ENCODE assay signal across 9 cellular contexts in the genomic region with DNA sequence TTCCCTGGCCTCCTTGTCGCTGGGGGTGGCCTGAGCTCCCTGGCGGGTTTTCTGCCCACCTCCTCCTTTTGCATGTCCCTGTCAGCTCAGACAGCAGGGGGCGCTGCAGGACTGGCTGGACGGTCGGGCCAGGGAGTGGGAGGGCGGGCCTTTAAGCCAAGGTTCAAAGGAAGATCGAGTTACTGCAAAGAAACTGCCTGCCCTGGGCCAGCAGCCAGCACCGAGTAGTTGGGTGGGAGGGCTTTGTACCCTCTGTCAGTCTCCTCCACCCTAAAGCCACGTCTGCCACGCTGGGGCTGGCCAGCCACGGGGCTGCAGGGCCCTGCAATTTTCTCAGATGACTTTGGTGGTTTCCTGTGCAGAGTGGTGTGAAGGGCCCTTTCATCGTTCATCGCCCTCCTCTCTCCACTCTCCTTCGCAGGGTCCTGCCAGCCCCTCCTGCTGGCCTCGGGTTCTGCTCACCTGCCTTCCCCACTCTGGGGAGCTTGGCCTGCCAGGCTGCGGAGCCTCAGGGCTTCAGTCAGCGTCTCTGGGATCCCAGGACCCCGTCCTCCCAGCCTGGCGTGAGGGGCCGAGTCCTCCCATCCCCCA. TPM values are rescaled to one million over a fixed set of nuclear protein-coding genes. Genes with fewer than 3 reads are reported as not detected.
DNase-seq lines count a peak whose midpoint lies in the region; ATAC-seq, FAIRE-seq and TF ChIP-seq lines count a peak whose summit lies in the region.
"Had no signal": no experiment of that assay in that cellular context is flagged by ENCODE, and none has a peak within 500 bp of the region (broad histone marks: within the 10 kb centered on the region; RNA-seq: fewer than 3 reads in every experiment).

No MANE protein-coding gene starts in this region.

- H3K36me3 Mint-ChIP-seq in Calu3 (ENCODE audit: insufficient read depth, unreplicated experiment), result peaks cover 5% of the 10 kb centered on the region

- peak; percentile 95 for DNase-seq in Calu3
- DNase-seq in NCI-H2227 treated with DMSO at 0.1 percent for 48 hours (lab: John Stamatoyannopoulos, UW), result peak; percentile 72
- DNase-seq in activated CD4-positive, CD25-positive, alpha-beta regulatory T cell treated with anti-CD3 and anti-CD28 coated beads, Interleukin-2, amount 50 U/mL, for 16 hours (ENCODE audit: low read depth, low spot score), result peak; percentile 79
- peak; percentile 82 for DNase-seq in central memory CD4-positive, alpha-beta T cell
- DNase-seq in kidney, result peak; percentile 95
- peak; percentile 93 for DNase-seq in stimulated activated CD4-positive, alpha-beta T cell treated with anti-CD3 and anti-CD28 coated beads, Interleukin-12 subunit alpha, Interleukin-12 subunit beta, amount 100 ng/mL, for 4 hours

- H3K4me3 Mint-ChIP-seq in Calu3 (ENCODE audit: low read depth, unreplicated experiment), result no peak overlapping the region
- H3K4me3 Mint-ChIP-seq: T-helper 1 cell treated with Interleukin-12 subunit alpha and Interleukin-12 subunit beta and Interleukin-4 antibody, amounts not matched to agents 30 μg/mL and 1 μg/mL, for 36 hours had no signal

- CTCF ChIA-PET in Calu3 (lab: Charles Lee), result interaction anchor here (0.6 to 3.3 kb wide), 15 partner anchors 11 to 153 kb away, joined by 3 to 37 read pairs (median 4); partner anchors contain the start of gene GPR142

- H3K27ac Mint-ChIP-seq in Calu3 (ENCODE audit: unreplicated experiment), result no peak overlapping the region
- H3K27ac Mint-ChIP-seq: T-helper 1 cell treated with Interleukin-12 subunit alpha and Interleukin-12 subunit beta and Interleukin-4 antibody, amounts not matched to agents 30 μg/mL and 1 μg/mL, for 36 hours had no signal

- ATAC-seq in HG02588 (IDR thresholded peaks at IDR 0.05; ENCODE audit: unreplicated experiment) (peak; percentile 63), HG03460 (IDR thresholded peaks at IDR 0.05; ENCODE audit: unreplicated experiment) (no peak)

- no peak overlapping the region for H3K27ac ChIP-seq in kidney (ENCODE audit: low read depth in 2 of 2, low read length in 2 of 2)

- FAIRE-seq in kidney (lab: Jason Lieb, UNC), result no peak

- H3K4me1 Mint-ChIP-seq in Calu3 (ENCODE audit: low read depth, unreplicated experiment), result peaks cover 18% of the 10 kb centered on the region

- no peak overlapping the region for H3K4me3 ChIP-seq in kidney (ENCODE audit: low read length in 2 of 2)

- peak overlapping the region in 1 of 2 donors; percentile 60 for H3K9ac ChIP-seq in kidney (ENCODE audit: low read length in 2 of 2)

- peaks cover 0 to 13% of the 10 kb centered on the region in 2 donors for H3K4me1 ChIP-seq in kidney (ENCODE audit: control insufficient read depth in 1 of 2, insufficient read depth in 1 of 2, low read depth in 1 of 2, low read length in 2 of 2)

- intact Hi-C loops in Calu3 (cut with micrococcal nuclease; ENCODE audit: unreplicated experiment) (loop anchor here (1.0 to 5.0 kb wide), 3 partner anchors 78 to 153 kb away; partner anchors contain the start of gene CD300LB), kidney (cut with DNase I) (loop anchor here (5.0 kb wide), 1 partner anchor 78 kb away; no protein-coding TSS in a partner anchor)

- H3K9me3 ChIP-seq in kidney (ENCODE audit: control insufficient read depth in 1 of 2, low read length in 2 of 2), result no peaks in the 10 kb centered on the region

- no peaks in the 10 kb centered on the region for H3K36me3 ChIP-seq in kidney (ENCODE audit: control insufficient read depth in 1 of 2, insufficient read depth in 2 of 2, low read length in 2 of 2)

- peaks cover 42% of the 10 kb centered on the region for H3K27me3 Mint-ChIP-seq in Calu3 (ENCODE audit: unreplicated experiment)

- no TSS peak for BruUV-seq in Calu3 (replicated peaks; lab: Mats Ljungman, UMichigan)

- peak; percentile 93 for TF ChIP-seq CTCF in Calu3 (IDR thresholded peaks at IDR 0.05; ENCODE audit: unreplicated experiment)
- peak; percentile 100 for TF ChIP-seq CTCF in kidney (IDR thresholded peaks at IDR 0.05; ENCODE audit: borderline replicate concordance, extremely low read depth, insufficient read depth)

- H3K9me3 Mint-ChIP-seq in Calu3 (ENCODE audit: low read depth, unreplicated experiment), result no peaks in the 10 kb centered on the region
- H3K9me3 Mint-ChIP-seq: T-helper 1 cell treated with Interleukin-12 subunit alpha and Interleukin-12 subunit beta and Interleukin-4 antibody, amounts not matched to agents 30 μg/mL and 1 μg/mL, for 36 hours had no signal

RNA-seq across cellular contexts. Expression of gene GPR142, which starts 12.3 kb away (rescaled TPM):
- total RNA-seq in Calu3 (2022) (not detected in 2 replicates), kidney (not detected)
- not detected for polyA plus RNA-seq in kidney (ENCODE audit: insufficient read depth, low read depth, low replicate concordance)

RNA-seq across cellular contexts. Expression of gene BTBD17, which starts 17.9 kb away (rescaled TPM):
- not detected in 2 replicates for total RNA-seq in Calu3 (2022)
- total RNA-seq in kidney, result not detected
- polyA plus RNA-seq in kidney (ENCODE audit: insufficient read depth, low read depth, low replicate concordance), result not detected

RNA-seq across cellular contexts. Expression of gene GPRC5C, which starts 52.3 kb away (rescaled TPM):
- total RNA-seq in Calu3 (2022) (37.3 and 48.7 TPM in 2 replicates), kidney (358 TPM)
- polyA plus RNA-seq in kidney (ENCODE audit: insufficient read depth, low read depth, low replicate concordance), result 242 TPM

RNA-seq across cellular contexts. Expression of gene KIF19, which starts 53.6 kb away (rescaled TPM):
- not detected in 2 replicates for total RNA-seq in Calu3 (2022)
- total RNA-seq in kidney, result 0.85 TPM
- not detected for polyA plus RNA-seq in kidney (ENCODE audit: insufficient read depth, low read depth, low replicate concordance)
